ENCODE assay signal across 8 cellular contexts in genomic region chr1:120136086-120136485, GRCh38. TPM values are rescaled to one million over a fixed set of nuclear protein-coding genes. Genes with fewer than 3 reads are reported as not detected.
DNase-seq lines count a peak whose midpoint lies in the region; ATAC-seq, FAIRE-seq and TF ChIP-seq lines count a peak whose summit lies in the region.
"Not testable (repeated sequence)": the region's sequence is repeated elsewhere in the genome, so short reads cannot be mapped to it uniquely, and the experiment has no call there.

No MANE protein-coding gene starts in this region.

- H2BK120ac ChIP-seq in H1 (replicated peaks; ENCODE audit: low read depth, low read length), result not testable (repeated sequence)

- intact Hi-C loops in PC-9 (cut with micrococcal nuclease; ENCODE audit: unreplicated experiment), result not testable (repeated sequence)

- FAIRE-seq in H54 (lab: Jason Lieb, UNC) (peak; percentile 84), TTC549 (lab: Jason Lieb, UNC) (peak; percentile 43), H1 (lab: Jason Lieb, UNC) (peak; percentile 36)

- H2BK15ac ChIP-seq in H1 (ENCODE audit: low read length), result not testable (repeated sequence)

- ATAC-seq in GM23338 (peak; percentile 70), WTC11 (peak; percentile 53)

- H3K27ac Mint-ChIP-seq in GM23338, WTC11, neural progenitor cell: not testable (repeated sequence)

- BruUV-seq in PC-9 (replicated peaks; lab: Mats Ljungman, UMichigan), result not testable (repeated sequence)

- not testable (repeated sequence) for H2BK12ac ChIP-seq in H1 (ENCODE audit: low read depth, low read length)

- H3K27me3 ChIP-seq in GM23338 (ENCODE audit: insufficient read depth), result peaks cover 56% of the 10 kb centered on the region
- not testable (repeated sequence) for H3K27me3 ChIP-seq in KMS-11 (ENCODE audit: insufficient read depth, low read depth); PC-9 (ENCODE audit: insufficient read depth, low read depth)
- peaks cover 7 to 20% (median 11%) of the 10 kb centered on the region in 4 experiments for H3K27me3 ChIP-seq in H1 (replicated peaks in 1 of 4; ENCODE audit: control insufficient read depth in 3 of 4, extremely low read depth in 1 of 4, insufficient read depth in 3 of 4, low read length in 3 of 4)
- H3K27me3 ChIP-seq in neural progenitor cell, result peaks cover 17% of the 10 kb centered on the region

- not testable (repeated sequence) for H3K79me1 ChIP-seq in H1 (ENCODE audit: low read depth, low read length)

- H3F3A ChIP-seq in GM23338 (replicated peaks; ENCODE audit: low read depth); PC-9 (ENCODE audit: insufficient read depth, low read depth); neural progenitor cell (ENCODE audit: low read depth): not testable (repeated sequence)

- TF ChIP-seq CTCF in GM23338 (conservative IDR thresholded peaks at IDR 0.05; ENCODE audit: low read depth in 2 of 2); KMS-11 (conservative IDR thresholded peaks at IDR 0.05; ENCODE audit: low read depth, low read length); PC-9 (conservative IDR thresholded peaks at IDR 0.05); WTC11 (IDR thresholded peaks at IDR 0.05); H1 (IDR thresholded peaks at IDR 0.05; ENCODE audit: control extremely low read depth in 1 of 3, insufficient read depth in 1 of 3, low read depth in 1 of 3, low read length in 3 of 3); neural progenitor cell (IDR thresholded peaks at IDR 0.05): not testable (repeated sequence)

- not testable (repeated sequence) for H3K4me3 Mint-ChIP-seq in GM23338, WTC11, neural progenitor cell

- H3K27me3 Mint-ChIP-seq in GM23338 (ENCODE audit: insufficient read depth, low read depth, poor library complexity) (peaks cover 28% of the 10 kb centered on the region), WTC11 (ENCODE audit: low read depth) (peaks cover 72% of the 10 kb centered on the region)
- not testable (repeated sequence) for H3K27me3 Mint-ChIP-seq in neural progenitor cell (ENCODE audit: insufficient read depth, low read depth)

- not testable (repeated sequence) for H2BK5ac ChIP-seq in H1 (ENCODE audit: low read depth, low read length)

- not testable (repeated sequence) for H3K9me3 Mint-ChIP-seq in GM23338, WTC11, neural progenitor cell

- not testable (repeated sequence) for H3K23me2 ChIP-seq in H1 (ENCODE audit: low read depth, low read length)

- not testable (repeated sequence) for H4K91ac ChIP-seq in H1 (replicated peaks; ENCODE audit: insufficient read length, low read length)

- not testable (repeated sequence) for H3K36me3 ChIP-seq in GM23338 (ENCODE audit: insufficient read depth); KMS-11 (ENCODE audit: insufficient read depth); PC-9 (ENCODE audit: low read depth); H1 (ENCODE audit: control insufficient read depth in 2 of 4, insufficient read depth in 4 of 4, low read length in 3 of 4); neural progenitor cell

- H2BK20ac ChIP-seq in H1 (ENCODE audit: low read length), result not testable (repeated sequence)

- not testable (repeated sequence) for H2AK5ac ChIP-seq in H1 (ENCODE audit: low read depth, low read length)

- not testable (repeated sequence) for H3K4ac ChIP-seq in H1 (replicated peaks; ENCODE audit: insufficient read length, low read depth, low read length)

- not testable (repeated sequence) for TF ChIP-seq RAD21 in H1 (IDR thresholded peaks at IDR 0.05 in 1 of 2, conservative IDR thresholded peaks at IDR 0.05 in 1 of 2; ENCODE audit: low read depth in 2 of 2, low read length in 2 of 2)

- not testable (repeated sequence) for H4K20me1 ChIP-seq in GM23338 (replicated peaks; ENCODE audit: insufficient read depth); KMS-11 (ENCODE audit: insufficient read depth); PC-9 (ENCODE audit: insufficient read depth); H1 (replicated peaks in 1 of 2; ENCODE audit: control insufficient read depth in 1 of 2, insufficient read depth in 2 of 2, low read length in 2 of 2); neural progenitor cell (ENCODE audit: low read depth)

- POLR2A ChIA-PET in PC-9 (lab: Charles Lee; ENCODE audit: unreplicated experiment); WTC11 (lab: Charles Lee); H1 (lab: Charles Lee; ENCODE audit: partially characterized antibody): not testable (repeated sequence)

- 0% methylated on average over 1 of the region's 1 CpG; no CpG with 5 or more reads in 1 of the 2 experiments for WGBS in H1 (ENCODE audit: extremely low coverage in 1 of 2, insufficient coverage in 1 of 2, insufficient read length in 1 of 2, insufficient replicate concordance in 2 of 2, low coverage in 1 of 2, low lambda C conversion rate in 2 of 2, missing lambda C conversion rate in 1 of 2), 2 experiments

- H3K56ac ChIP-seq in H1 (replicated peaks; ENCODE audit: insufficient read length, low read depth, low read length), result not testable (repeated sequence)

- not testable (repeated sequence) for H3K79me2 ChIP-seq in GM23338 (replicated peaks; ENCODE audit: insufficient read depth); KMS-11 (ENCODE audit: insufficient read depth, low read depth); PC-9 (ENCODE audit: low read depth); H1 (ENCODE audit: control insufficient read depth in 1 of 2, insufficient read depth in 2 of 2, low read length in 2 of 2); neural progenitor cell (ENCODE audit: low read depth)

- not testable (repeated sequence) for H3K4me3 ChIP-seq in GM23338; KMS-11 (IDR thresholded peaks at IDR 0.05; ENCODE audit: insufficient read depth, low read depth, low read length); H1 (ENCODE audit: extremely low read depth in 1 of 4, insufficient read depth in 2 of 4, low read depth in 3 of 4, low read length in 4 of 4); neural progenitor cell
- peak overlapping the region; percentile 19; the same call in 1 of the 2 replicates for H3K4me3 ChIP-seq in PC-9

- not testable (repeated sequence) for H3K14ac ChIP-seq in H1 (ENCODE audit: insufficient read length)

- H3K4me1 ChIP-seq in GM23338 (ENCODE audit: insufficient read depth); PC-9 (replicated peaks; ENCODE audit: insufficient read depth); H1 (replicated peaks in 1 of 4; ENCODE audit: control insufficient read depth in 3 of 4, insufficient read depth in 4 of 4, low read length in 3 of 4): not testable (repeated sequence)
- H3K4me1 ChIP-seq in KMS-11 (ENCODE audit: low read depth, poor library complexity, severe bottlenecking) (peaks cover 36% of the 10 kb centered on the region), neural progenitor cell (peaks cover 10% of the 10 kb centered on the region)

- TF ChIP-seq POLR2A in H54 (IDR thresholded peaks at IDR 0.05; ENCODE audit: low read depth, low read length); H1 (IDR thresholded peaks at IDR 0.05; ENCODE audit: control extremely low read depth in 1 of 2, low read depth in 2 of 2, low read length in 2 of 2): not testable (repeated sequence)

- CTCF ChIA-PET in PC-9 (lab: Charles Lee); WTC11 (lab: Charles Lee); H1 (lab: Charles Lee; ENCODE audit: partially characterized antibody): not testable (repeated sequence)

- TF ChIP-seq EP300 in H1 (IDR thresholded peaks at IDR 0.05; ENCODE audit: borderline replicate concordance in 1 of 2, low read depth in 2 of 2, low read length in 2 of 2), result not testable (repeated sequence)

- H3K9me2 ChIP-seq in GM23338 (ENCODE audit: insufficient read depth); PC-9 (ENCODE audit: insufficient read depth): not testable (repeated sequence)

- not testable (repeated sequence) for H3K36me3 Mint-ChIP-seq in GM23338 (ENCODE audit: low read depth); WTC11; neural progenitor cell

- H3K9me3 ChIP-seq in PC-9 (ENCODE audit: insufficient read depth, low read depth); H1 (ENCODE audit: insufficient read depth in 2 of 2, low read depth in 1 of 2, low read length in 1 of 2); neural progenitor cell (ENCODE audit: low read depth): not testable (repeated sequence)

- not testable (repeated sequence) for H3K27ac ChIP-seq in GM23338 (ENCODE audit: low read depth); KMS-11; PC-9; H1 (ENCODE audit: low read depth, low read length); neural progenitor cell

- not testable (repeated sequence) for H4K5ac ChIP-seq in H1 (ENCODE audit: insufficient read length, low read depth, low read length)

- not testable (repeated sequence) for H3K23ac ChIP-seq in H1 (ENCODE audit: insufficient read length)

- H4K8ac ChIP-seq in H1 (ENCODE audit: extremely low read depth, insufficient read depth, low read length), result not testable (repeated sequence)

- H3K18ac ChIP-seq in H1 (ENCODE audit: extremely low read depth, low read length), result not testable (repeated sequence)

- H3K4me1 Mint-ChIP-seq in GM23338, WTC11, neural progenitor cell: not testable (repeated sequence)

- DNase-seq in GM23338 (ENCODE audit: low spot score); H54 (ENCODE audit: insufficient read length, low spot score); PC-9; WTC11 (ENCODE audit: low spot score); H1 (ENCODE audit: low read depth in 1 of 2, low spot score in 2 of 2); neural progenitor cell (ENCODE audit: low spot score): not testable (repeated sequence)

- not testable (repeated sequence) for H3K4me2 ChIP-seq in GM23338; H1 (ENCODE audit: insufficient read depth in 1 of 2, low read depth in 2 of 2, low read length in 2 of 2)
- H3K4me2 ChIP-seq in KMS-11 (peak overlapping the region; percentile 14), PC-9 (peak overlapping the region; percentile 34), neural progenitor cell (peak overlapping the region; percentile 38)

- H2AFZ ChIP-seq in GM23338; PC-9; H1 (ENCODE audit: low read length): not testable (repeated sequence)
- H2AFZ ChIP-seq in KMS-11 (ENCODE audit: low read depth) (peak overlapping the region; percentile 40; the same call in 1 of the 2 replicates), neural progenitor cell (replicated peaks) (peak overlapping the region; percentile 18)

- not testable (repeated sequence) for H3K9ac ChIP-seq in KMS-11; H1 (replicated peaks in 1 of 4; ENCODE audit: extremely low read depth in 1 of 4, low read depth in 3 of 4, low read length in 3 of 4); neural progenitor cell

RNA-seq across cellular contexts. Expression of gene SEC22B, which starts 40.2 kb away (rescaled TPM):
- total RNA-seq in GM23338 (2014; rRNA removed; shearing (Covaris generic)), result 14.2 and 17.8 TPM in 2 replicates
- 16.6 and 17.6 TPM in 2 replicates for polyA plus RNA-seq in GM23338 (2016; fragmentation: Nextera tagmentation; extraction: Ambion mirVana)
- total RNA-seq in PC-9 (2021), result 16.5 and 25.1 TPM in 2 replicates
- 9.5 to 11.5 TPM (median 9.9 TPM) in 3 replicates for total RNA-seq in WTC11 (2021)
- 10.7 and 11.6 TPM in 2 replicates for total RNA-seq in H1 (2021; fragmentation: NEBNext Ultra II Directional; extraction: Animal tissue kit (Norgen Biotek cat#: 25700))
- polyA plus RNA-seq in H1 (2011; rRNA removed), result 3.8 and 5.6 TPM in 2 replicates
- 6.8 TPM for polyA plus RNA-seq in H1 (2011; cell fraction: cytosol; rRNA removed)
- 3.2 TPM for polyA plus RNA-seq in H1 (2011; cell fraction: nucleus; rRNA removed)
- polyA plus RNA-seq in H1 (2012, experiment 1 of 2), result 6.0 to 10.5 TPM (median 7.3 TPM) in 4 replicates
- 3.2 TPM for polyA plus RNA-seq in H1 (2012, experiment 2 of 2)
- polyA plus RNA-seq in H1 (2013, experiment 1 of 2), result 9.6 TPM
- 9.2 TPM for polyA plus RNA-seq in H1 (2013, experiment 2 of 2)
- 7.6 and 10.4 TPM in 2 replicates for polyA minus RNA-seq in H1 (2011; rRNA and poly(A)+ RNA removed)
- polyA minus RNA-seq in H1 (2011; cell fraction: cytosol; rRNA and poly(A)+ RNA removed), result 5.5 TPM
- 23.6 TPM for polyA minus RNA-seq in H1 (2011; cell fraction: nucleus; rRNA and poly(A)+ RNA removed)
- 19.0 and 23.6 TPM in 2 replicates for total RNA-seq in neural progenitor cell (ENCODE audit: low replicate concordance)
